34 cellular contexts compared by ENCODE assay signal in the genomic region with DNA sequence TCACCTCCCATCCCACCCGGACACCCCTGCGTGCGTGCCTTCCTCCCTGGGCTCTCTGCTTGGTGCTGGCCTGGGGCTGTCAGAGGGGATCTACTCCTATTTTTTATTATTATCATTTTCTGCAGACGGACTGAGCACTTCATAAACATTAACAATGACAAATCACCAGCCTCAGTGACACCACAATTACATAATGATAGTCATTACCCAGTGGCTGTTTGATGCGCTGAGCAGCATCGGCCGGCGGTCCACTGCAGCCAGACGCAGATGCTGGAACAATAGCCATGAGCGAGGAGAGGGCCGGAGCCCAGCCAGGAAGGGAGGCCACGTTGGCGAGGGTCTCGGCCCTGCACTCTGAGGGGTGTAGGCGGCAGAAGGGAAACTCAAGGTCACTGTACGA.
"Had no signal": no experiment of that assay in that cellular context is flagged by ENCODE, and none has a peak within 500 bp of the region (broad histone marks: within the 10 kb centered on the region; RNA-seq: fewer than 3 reads in every experiment).

No MANE protein-coding gene starts in this region.

- H3K36me3 Mint-ChIP-seq: activated CD4-positive, alpha-beta memory T cell treated with anti-CD3 and anti-CD28 coated beads for 36 hours; activated CD8-positive, alpha-beta memory T cell treated with anti-CD3 and anti-CD28 coated beads, Interleukin-2, amount 10 ng/mL, durations not matched to agents 7 days and 5 days; activated naive CD8-positive, alpha-beta T cell treated with anti-CD3 and anti-CD28 coated beads for 36 hours; brain had no signal

- H3K4me1 ChIP-seq: adrenal gland, ascending aorta, breast epithelium, colonic mucosa, esophagus squamous epithelium, gastroesophageal sphincter, heart right ventricle had no signal

- H3K36me3 ChIP-seq: adrenal gland, ascending aorta, breast epithelium, cardiac muscle cell, colonic mucosa, esophagus squamous epithelium, gastroesophageal sphincter, heart right ventricle, WERI-Rb-1 had no signal

- H3K4me3 Mint-ChIP-seq: activated B cell treated with CpG ODN at 0.5 μM for 24 hours; activated CD4-positive, alpha-beta memory T cell treated with anti-CD3 and anti-CD28 coated beads for 36 hours; activated CD8-positive, alpha-beta memory T cell treated with anti-CD3 and anti-CD28 coated beads, Interleukin-2, amount 10 ng/mL, durations not matched to agents 7 days and 5 days; activated CD8-positive, alpha-beta T cell treated with anti-CD3 and anti-CD28 coated beads, Interleukin-2, amount 10 ng/mL, durations not matched to agents 7 days and 5 days; activated naive CD4-positive, alpha-beta T cell treated with anti-CD3 and anti-CD28 coated beads for 36 hours; activated naive CD4-positive, alpha-beta T cell treated with anti-CD3 and anti-CD28 coated beads, Interleukin-2, amount 50 U/mL, for 24 hours; activated naive CD8-positive, alpha-beta T cell treated with anti-CD3 and anti-CD28 coated beads for 36 hours; activated naive CD8-positive, alpha-beta T cell treated with anti-CD3 and anti-CD28 coated beads, Interleukin-2, amount 50 U/mL, for 24 hours; activated T-helper 1 cell treated with anti-CD3 and anti-CD28 coated beads, Interleukin-12 subunit alpha, Interleukin-12 subunit beta, Interleukin-2, Interleukin-4 antibody, amounts not matched to agents 30 ng/mL and 10 ng/mL and 1 ng/mL, durations not matched to agents 14 hours and 24 hours and 36 hours; brain; T-helper 17 cell; T-helper 2 cell treated with Interferon-gamma antibody and Interleukin-4, amounts not matched to agents 5 μg/mL and 100 μg/mL, for 36 hours had no signal

- H3K9me3 Mint-ChIP-seq: activated B cell treated with CpG ODN at 0.5 μM for 24 hours; activated CD4-positive, alpha-beta memory T cell treated with anti-CD3 and anti-CD28 coated beads for 36 hours; activated naive CD4-positive, alpha-beta T cell treated with anti-CD3 and anti-CD28 coated beads for 36 hours; activated naive CD4-positive, alpha-beta T cell treated with anti-CD3 and anti-CD28 coated beads, Interleukin-2, amount 50 U/mL, for 24 hours; activated naive CD8-positive, alpha-beta T cell treated with anti-CD3 and anti-CD28 coated beads, Interleukin-2, amount 50 U/mL, for 24 hours; activated T-helper 1 cell treated with anti-CD3 and anti-CD28 coated beads, Interleukin-12 subunit alpha, Interleukin-12 subunit beta, Interleukin-2, Interleukin-4 antibody, amounts not matched to agents 30 ng/mL and 10 ng/mL and 1 ng/mL, durations not matched to agents 14 hours and 24 hours and 36 hours had no signal

- H3K4me3 ChIP-seq: adrenal gland, ascending aorta, breast epithelium, cardiac muscle cell, colonic mucosa, esophagus squamous epithelium, gastroesophageal sphincter, heart right ventricle had no signal

- H3K9me3 ChIP-seq: adrenal gland, ascending aorta, colonic mucosa, esophagus squamous epithelium had no signal

- H3K27ac ChIP-seq: adrenal gland, ascending aorta, breast epithelium, cardiac muscle cell, colonic mucosa, epithelial cell of prostate, esophagus squamous epithelium, gastroesophageal sphincter, heart right ventricle, WERI-Rb-1 had no signal

- H3K4me1 Mint-ChIP-seq: activated B cell treated with CpG ODN at 0.5 μM for 24 hours; activated CD8-positive, alpha-beta memory T cell treated with anti-CD3 and anti-CD28 coated beads, Interleukin-2, amount 10 ng/mL, durations not matched to agents 7 days and 5 days; activated naive CD4-positive, alpha-beta T cell treated with anti-CD3 and anti-CD28 coated beads, Interleukin-2, amount 50 U/mL, for 24 hours; activated naive CD8-positive, alpha-beta T cell treated with anti-CD3 and anti-CD28 coated beads for 36 hours; activated naive CD8-positive, alpha-beta T cell treated with anti-CD3 and anti-CD28 coated beads, Interleukin-2, amount 50 U/mL, for 24 hours had no signal

- ATAC-seq: activated CD4-positive, CD25-positive, alpha-beta regulatory T cell treated with anti-CD3 and anti-CD28 coated beads, Interleukin-2, amount 50 U/mL, for 24 hours; activated CD8-positive, alpha-beta memory T cell treated with anti-CD3 and anti-CD28 coated beads, Interleukin-2, amount 10 ng/mL, durations not matched to agents 7 days and 5 days; activated CD8-positive, alpha-beta T cell treated with anti-CD3 and anti-CD28 coated beads, Interleukin-2, amount 10 ng/mL, durations not matched to agents 7 days and 5 days; activated naive CD8-positive, alpha-beta T cell treated with anti-CD3 and anti-CD28 coated beads, Interleukin-2, amount 50 U/mL, for 24 hours; gastroesophageal sphincter; heart right ventricle; T-helper 17 cell had no signal

- H3K27ac Mint-ChIP-seq: activated B cell treated with CpG ODN at 0.5 μM for 24 hours; activated CD4-positive, alpha-beta memory T cell treated with anti-CD3 and anti-CD28 coated beads for 36 hours; activated CD8-positive, alpha-beta memory T cell treated with anti-CD3 and anti-CD28 coated beads, Interleukin-2, amount 10 ng/mL, durations not matched to agents 7 days and 5 days; activated CD8-positive, alpha-beta T cell treated with anti-CD3 and anti-CD28 coated beads, Interleukin-2, amount 10 ng/mL, durations not matched to agents 7 days and 5 days; activated naive CD4-positive, alpha-beta T cell treated with anti-CD3 and anti-CD28 coated beads for 36 hours; activated naive CD4-positive, alpha-beta T cell treated with anti-CD3 and anti-CD28 coated beads, Interleukin-2, amount 50 U/mL, for 24 hours; activated naive CD8-positive, alpha-beta T cell treated with anti-CD3 and anti-CD28 coated beads for 36 hours; activated naive CD8-positive, alpha-beta T cell treated with anti-CD3 and anti-CD28 coated beads, Interleukin-2, amount 50 U/mL, for 24 hours; activated T-helper 1 cell treated with anti-CD3 and anti-CD28 coated beads, Interleukin-12 subunit alpha, Interleukin-12 subunit beta, Interleukin-2, Interleukin-4 antibody, amounts not matched to agents 30 ng/mL and 10 ng/mL and 1 ng/mL, durations not matched to agents 14 hours and 24 hours and 36 hours; activated T-helper 2 cell treated with anti-CD3 and anti-CD28 coated beads, Interferon-gamma antibody, Interleukin-2, Interleukin-4, amounts not matched to agents 10 μg/mL and 5 μg/mL and 100 μg/mL, durations not matched to agents 14 hours and 24 hours and 36 hours; T-helper 17 cell; T-helper 2 cell treated with Interferon-gamma antibody and Interleukin-4, amounts not matched to agents 5 μg/mL and 100 μg/mL, for 36 hours had no signal

- H3K27me3 Mint-ChIP-seq: activated CD8-positive, alpha-beta memory T cell treated with anti-CD3 and anti-CD28 coated beads, Interleukin-2, amount 10 ng/mL, durations not matched to agents 7 days and 5 days; activated naive CD4-positive, alpha-beta T cell treated with anti-CD3 and anti-CD28 coated beads, Interleukin-2, amount 50 U/mL, for 24 hours had no signal

- DNase-seq: activated B cell treated with CpG ODN at 0.5 μM for 24 hours; activated CD4-positive, alpha-beta memory T cell treated with anti-CD3 and anti-CD28 coated beads for 36 hours; activated CD4-positive, alpha-beta T cell treated with anti-CD3 and anti-CD28 coated beads for 48 hours; activated CD8-positive, alpha-beta memory T cell treated with anti-CD3 and anti-CD28 coated beads, Interleukin-2, amount 10 ng/mL, durations not matched to agents 7 days and 5 days; activated CD8-positive, alpha-beta memory T cell treated with anti-CD3 and anti-CD28 coated beads, Interleukin-2, amount 50 U/mL, for 4 hours; activated CD8-positive, alpha-beta T cell treated with anti-CD3 and anti-CD28 coated beads, Interleukin-2, amount 10 ng/mL, durations not matched to agents 7 days and 5 days; activated effector memory CD4-positive, alpha-beta T cell treated with anti-CD3 and anti-CD28 coated beads, Interleukin-2, amount 50 U/mL, for 16 hours; activated naive CD4-positive, alpha-beta T cell treated with anti-CD3 and anti-CD28 coated beads for 36 hours; activated naive CD8-positive, alpha-beta T cell treated with anti-CD3 and anti-CD28 coated beads for 36 hours; activated naive CD8-positive, alpha-beta T cell treated with anti-CD3 and anti-CD28 coated beads, Interleukin-2, amount 50 U/mL, for 24 hours; activated T-cell treated with anti-CD3 and anti-CD28 coated beads, Interleukin-2, amount 50 U/mL, for 1 hour; activated T-cell treated with anti-CD3 and anti-CD28 coated beads, Interleukin-2, amount 50 U/mL, for 48 hours; adrenal gland; central memory CD4-positive, alpha-beta T cell; cerebellar nuclear complex; colonic mucosa; effector CD8-positive, alpha-beta T cell; esophagus squamous epithelium; foreskin melanocyte; heart right ventricle; T-helper 17 cell; T1000 had no signal

- H3K27me3 ChIP-seq: adrenal gland, ascending aorta, breast epithelium, cardiac muscle cell, colonic mucosa, esophagus squamous epithelium had no signal
